In the genomic region with DNA sequence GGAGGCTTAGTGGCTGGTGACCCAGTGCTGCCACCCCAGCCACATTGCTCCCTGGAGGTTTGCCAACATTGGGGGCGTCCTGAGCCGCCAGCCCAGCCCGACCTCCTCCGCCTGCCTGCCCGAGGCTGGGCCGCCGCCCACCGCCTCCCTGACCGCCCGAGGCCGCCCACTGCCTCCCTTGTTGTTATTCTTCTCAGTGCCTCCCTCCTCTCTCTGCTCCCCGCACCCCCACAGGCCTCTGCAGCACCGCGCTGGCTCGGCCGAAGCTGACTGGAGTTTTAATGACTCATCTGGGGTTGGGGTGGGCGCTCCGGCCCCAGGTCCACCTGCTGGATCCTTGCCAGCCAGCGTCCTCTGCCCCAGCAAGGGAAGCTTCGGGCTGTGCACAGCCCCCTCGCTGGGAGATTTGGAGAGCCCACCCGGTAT, we compare ENCODE assay signal across 23 cellular contexts.
DNase-seq lines count a peak whose midpoint lies in the region; ATAC-seq and TF ChIP-seq lines count a peak whose summit lies in the region.
"Had no signal": no experiment of that assay in that cellular context is flagged by ENCODE, and none has a peak within 500 bp of the region (broad histone marks: within the 10 kb centered on the region; RNA-seq: fewer than 3 reads in every experiment).

No MANE protein-coding gene starts in this region.

- no peaks in the 10 kb centered on the region for H3K9me3 ChIP-seq in HEK293 (ENCODE audit: control insufficient read depth, insufficient read depth, low read depth, low read length)
- peaks cover 0 to 6% of the 10 kb centered on the region in 2 donors for H3K9me3 ChIP-seq in neuronal stem cell (replicated peaks in 1 of 2; ENCODE audit: control insufficient read depth in 2 of 2, insufficient read depth in 1 of 2, low read depth in 1 of 2, low read length in 2 of 2)
- peaks cover 10% of the 10 kb centered on the region for H3K9me3 ChIP-seq in WERI-Rb-1 (ENCODE audit: severe bottlenecking)
- H3K9me3 ChIP-seq: BE2C had no signal

- WGBS in neuronal stem cell (ENCODE audit: extremely low coverage in 2 of 2, insufficient read length in 2 of 2, insufficient replicate concordance in 1 of 2), 2 donors, result no CpG with 5 or more reads among the region's 22 CpGs

- H3K4me3 ChIP-seq in HEK293 (ENCODE audit: low read depth, low read length) (no peak overlapping the region), dorsolateral prefrontal cortex (peak overlapping the region in 2 of 59 donors; percentile 18 to 19), neuronal stem cell (ENCODE audit: low read length in 2 of 2) (no peak overlapping the region), WERI-Rb-1 (ENCODE audit: low read depth, low read length) (no peak overlapping the region)
- H3K4me3 ChIP-seq: A549; BLaER1 treated with 17β-estradiol and CSF1 and Interleukin-3, amounts not matched to agents 10 nM and 100 nM; GM12878; GM23338 had no signal

- no peak for ATAC-seq in GM21526 (IDR thresholded peaks at IDR 0.05; ENCODE audit: low FRiP score, unreplicated experiment)
- ATAC-seq in GM18502 (IDR thresholded peaks at IDR 0.05; ENCODE audit: poor library complexity, unreplicated experiment), result no peak
- ATAC-seq: A549, GM12878 had no signal

- H3K27me3 ChIP-seq in dorsolateral prefrontal cortex (peaks cover 0 to 5% (median 0%) of the 10 kb centered on the region in 45 donors), neuronal stem cell (ENCODE audit: control insufficient read depth in 3 of 3, insufficient read depth in 3 of 3, low read depth in 1 of 3, low read length in 3 of 3) (peaks cover 0 to 22% (median 2%) of the 10 kb centered on the region in 3 experiments), WERI-Rb-1 (ENCODE audit: insufficient read depth, low read depth, severe bottlenecking) (no peaks in the 10 kb centered on the region)
- H3K27me3 ChIP-seq: BLaER1 treated with 17β-estradiol and CSF1 and Interleukin-3, amounts not matched to agents 10 nM and 100 nM had no signal

- TF ChIP-seq CTCF in HEK293 (tag by site-specific recombination; IDR thresholded peaks at IDR 0.05) (no peak), dorsolateral prefrontal cortex (IDR thresholded peaks at IDR 0.05 in 54 of 56, conservative IDR thresholded peaks at IDR 0.05 in 2 of 56; ENCODE audit: low read depth in 1 of 56, partially characterized antibody in 56 of 56) (no peak), WERI-Rb-1 (IDR thresholded peaks at IDR 0.05; ENCODE audit: low read depth, low read length) (no peak)

- H2BK15ac ChIP-seq in neuronal stem cell (ENCODE audit: low read length), result peak overlapping the region; percentile 75

- no peaks in the 10 kb centered on the region for H3K4me1 ChIP-seq in HEK293 (ENCODE audit: control insufficient read depth, insufficient read depth, low read length)
- no peaks in the 10 kb centered on the region for H3K4me1 ChIP-seq in neuronal stem cell (ENCODE audit: control insufficient read depth in 2 of 2, insufficient read depth in 1 of 2, low read depth in 1 of 2, low read length in 2 of 2)
- H3K4me1 ChIP-seq: A549, BE2C had no signal

- peak overlapping the region; percentile 75 for H2AK5ac ChIP-seq in neuronal stem cell (ENCODE audit: low read depth, low read length)

- H3K9ac ChIP-seq in neuronal stem cell (ENCODE audit: low read depth, low read length, poor library complexity), result no peak overlapping the region
- H3K9ac ChIP-seq: BLaER1 treated with 17β-estradiol and CSF1 and Interleukin-3, amounts not matched to agents 10 nM and 100 nM had no signal

- H3K23ac ChIP-seq in neuronal stem cell (ENCODE audit: low read depth, low read length, poor library complexity), result peak overlapping the region; percentile 55

- peak overlapping the region; percentile 39 for H2BK5ac ChIP-seq in neuronal stem cell (ENCODE audit: low read length)

- POLR2A ChIA-PET in HEK293 (lab: Yijun Ruan, JAX), result no interaction called here

- peak overlapping the region; percentile 21 for H3K14ac ChIP-seq in neuronal stem cell (ENCODE audit: low read length)

- H3K18ac ChIP-seq in neuronal stem cell (ENCODE audit: low read length), result peak overlapping the region; percentile 80

- no peak overlapping the region for H2BK120ac ChIP-seq in neuronal stem cell (ENCODE audit: low read depth, low read length)

- DNase-seq in dorsolateral prefrontal cortex, result peak in 2 of 10 donors; percentile 58 to 61
- DNase-seq in neuronal stem cell (ENCODE audit: low spot score), result no peak
- no peak for DNase-seq in WERI-Rb-1
- no peak for DNase-seq in NOMO-1 (lab: John Stamatoyannopoulos, UW; ENCODE audit: unreplicated experiment in 2 of 2)
- DNase-seq: 8988T; ACHN; AML-193; BE2C; CD4-positive, alpha-beta T cell; CD8-positive, alpha-beta memory T cell; DMS 273 treated with DMSO at 0.1 percent for 48 hours; DMS79; EL; GDM1; HCEC 1CT had no signal

- H3K27ac ChIP-seq in HEK293 (ENCODE audit: extremely low read depth, low read depth, low read length) (no peak overlapping the region), angular gyrus (ENCODE audit: low read depth, low read length) (peak overlapping the region; percentile 83), dorsolateral prefrontal cortex (peak overlapping the region in 46 of 59 donors; percentile 2 to 92 (median 57)), neuronal stem cell (replicated peaks; ENCODE audit: low read length) (no peak overlapping the region), WERI-Rb-1 (no peak overlapping the region)
- H3K27ac ChIP-seq: A549; BLaER1 treated with 17β-estradiol and CSF1 and Interleukin-3, amounts not matched to agents 10 nM and 100 nM had no signal

- peak overlapping the region; percentile 96 for H4K8ac ChIP-seq in neuronal stem cell (ENCODE audit: low read depth, low read length)

- H3K4me2 ChIP-seq in neuronal stem cell (ENCODE audit: insufficient read depth, low read length, poor library complexity, severe bottlenecking), result peak overlapping the region; percentile 11
- H3K4me2 ChIP-seq: A549; BLaER1 treated with 17β-estradiol and CSF1 and Interleukin-3, amounts not matched to agents 10 nM and 100 nM; GM23338 had no signal

- H3K79me1 ChIP-seq in neuronal stem cell (ENCODE audit: low read depth, low read length), result no peaks in the 10 kb centered on the region

- no peak overlapping the region for H3K4ac ChIP-seq in neuronal stem cell (ENCODE audit: low read length)

- intact Hi-C loops in dorsolateral prefrontal cortex (cut with DNase I), result no loop called here

- H2AFZ ChIP-seq in neuronal stem cell (ENCODE audit: low read length), result no peak overlapping the region
- H2AFZ ChIP-seq: GM23338 had no signal

- CTCF ChIA-PET in HEK293 (lab: Yijun Ruan, JAX), result no interaction called here

- H2BK12ac ChIP-seq in neuronal stem cell (ENCODE audit: low read length), result peak overlapping the region; percentile 73

- peak overlapping the region; percentile 72 for H4K91ac ChIP-seq in neuronal stem cell (ENCODE audit: low read depth, low read length, poor library complexity)

- H3K36me3 ChIP-seq in HEK293 (ENCODE audit: control insufficient read depth in 2 of 2, insufficient read depth in 1 of 2, low read length in 2 of 2), result no peaks in the 10 kb centered on the region
- H3K36me3 ChIP-seq in neuronal stem cell (replicated peaks in 1 of 2; ENCODE audit: control insufficient read depth in 2 of 2, insufficient read depth in 2 of 2, low read length in 2 of 2), result no peaks in the 10 kb centered on the region
- H3K36me3 ChIP-seq in WERI-Rb-1, result peaks cover 2% of the 10 kb centered on the region; the same call in 1 of the 2 replicates
- H3K36me3 ChIP-seq: BE2C; BLaER1 treated with 17β-estradiol and CSF1 and Interleukin-3, amounts not matched to agents 10 nM and 100 nM had no signal

TF ChIP-seq in HEK293, 187 proteins besides CTCF, POLR2A, EP300 and RAD21:
- TF ChIP-seq EGR2 (tag by site-specific recombination; IDR thresholded peaks at IDR 0.05; ENCODE audit: low read depth) (peak; percentile 92), ZNF223 (tag by site-specific recombination; IDR thresholded peaks at IDR 0.05) (0 out of 2 replicates have a peak, but pooled peaks have one; percentile 35), ZNF248 (tag by site-specific recombination; IDR thresholded peaks at IDR 0.05) (no peak), KLF1 (tag by site-specific recombination; IDR thresholded peaks at IDR 0.05) (peak; percentile 86), ZNF843 (tag by site-specific recombination; IDR thresholded peaks at IDR 0.05) (no peak), KLF8 (tag by site-specific recombination; IDR thresholded peaks at IDR 0.05) (no peak), ZFHX2 (tag by site-specific recombination; conservative IDR thresholded peaks at IDR 0.05) (peak; percentile 99), ZIC2 (tag by site-specific recombination; IDR thresholded peaks at IDR 0.05) (peak; percentile 12; the same call in 1 of the 2 replicates), ZNF777 (tag by site-specific recombination; IDR thresholded peaks at IDR 0.05; ENCODE audit: borderline replicate concordance) (no peak)
- TF ChIP-seq, protein P1, sequence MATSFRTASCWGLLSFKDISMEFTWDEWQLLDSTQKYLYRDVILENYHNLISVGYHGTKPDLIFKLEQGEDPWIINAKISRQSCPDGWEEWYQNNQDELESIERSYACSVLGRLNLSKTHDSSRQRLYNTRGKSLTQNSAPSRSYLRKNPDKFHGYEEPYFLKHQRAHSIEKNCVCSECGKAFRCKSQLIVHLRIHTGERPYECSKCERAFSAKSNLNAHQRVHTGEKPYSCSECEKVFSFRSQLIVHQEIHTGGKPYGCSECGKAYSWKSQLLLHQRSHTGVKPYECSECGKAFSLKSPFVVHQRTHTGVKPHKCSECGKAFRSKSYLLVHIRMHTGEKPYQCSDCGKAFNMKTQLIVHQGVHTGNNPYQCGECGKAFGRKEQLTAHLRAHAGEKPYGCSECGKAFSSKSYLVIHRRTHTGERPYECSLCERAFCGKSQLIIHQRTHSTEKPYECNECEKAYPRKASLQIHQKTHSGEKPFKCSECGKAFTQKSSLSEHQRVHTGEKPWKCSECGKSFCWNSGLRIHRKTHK (tag by site-specific recombination; IDR thresholded peaks at IDR 0.05), result no peak
- TF ChIP-seq, protein P2, sequence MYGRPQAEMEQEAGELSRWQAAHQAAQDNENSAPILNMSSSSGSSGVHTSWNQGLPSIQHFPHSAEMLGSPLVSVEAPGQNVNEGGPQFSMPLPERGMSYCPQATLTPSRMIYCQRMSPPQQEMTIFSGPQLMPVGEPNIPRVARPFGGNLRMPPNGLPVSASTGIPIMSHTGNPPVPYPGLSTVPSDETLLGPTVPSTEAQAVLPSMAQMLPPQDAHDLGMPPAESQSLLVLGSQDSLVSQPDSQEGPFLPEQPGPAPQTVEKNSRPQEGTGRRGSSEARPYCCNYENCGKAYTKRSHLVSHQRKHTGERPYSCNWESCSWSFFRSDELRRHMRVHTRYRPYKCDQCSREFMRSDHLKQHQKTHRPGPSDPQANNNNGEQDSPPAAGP (tag by site-specific recombination; IDR thresholded peaks at IDR 0.05), result peak; percentile 38; the same call in 1 of the 2 replicates

Comparison
In these comparisons a context has a peak if more than half of its experiments do, and no peak if none do; other contexts are left out.
1. H3K27ac ChIP-seq: peak in angular gyrus (single experiment) and dorsolateral prefrontal cortex (46 of 59); none in HEK293 (single experiment), neuronal stem cell (single experiment) and WERI-Rb-1 (single experiment).